ENCODE assay signal across 9 cellular contexts in the genomic region with DNA sequence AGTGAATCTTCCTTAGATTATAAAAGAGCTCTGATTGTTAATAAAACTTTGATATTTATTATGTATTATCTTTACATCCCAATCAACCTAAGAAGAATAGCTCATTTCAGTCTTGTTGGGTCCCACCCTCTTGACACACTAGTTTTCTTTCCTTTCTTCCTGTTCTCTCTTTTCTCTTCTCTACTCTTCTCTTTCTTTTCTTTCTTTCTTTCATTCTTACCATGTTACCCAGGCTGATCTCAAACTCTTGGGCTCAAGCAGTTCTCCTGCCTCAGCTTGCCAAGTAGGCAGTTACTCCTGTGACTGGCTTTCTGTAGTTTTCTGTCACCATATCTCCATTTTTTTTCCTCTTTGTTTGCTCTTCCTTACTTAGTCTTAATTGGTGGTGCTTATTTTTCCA.
"Had no signal": no experiment of that assay in that cellular context is flagged by ENCODE, and none has a peak within 500 bp of the region (broad histone marks: within the 10 kb centered on the region; RNA-seq: fewer than 3 reads in every experiment).

No MANE protein-coding gene starts in this region.

- H3K27ac ChIP-seq: GM23248 had no signal

- DNase-seq: GM23248, GOT3, H9, HCEC 1CT, IMR-90, KG1 had no signal

- H2AFZ ChIP-seq: GM23248 had no signal

- H3K4me3 ChIP-seq: GM23248, K562 had no signal

- FAIRE-seq: H54, HTR-8/SVneo, K562 had no signal

- ATAC-seq: K562 had no signal

- H3K9ac ChIP-seq: GM23248 had no signal
